13 cellular contexts compared by ENCODE assay signal in genomic region chr2:226873826-226874225, GRCh38. TPM values are rescaled to one million over a fixed set of nuclear protein-coding genes. Genes with fewer than 3 reads are reported as not detected.
A peak's percentile ranks its signal among the peaks of the same experiment; 100 is the strongest.
DNase-seq lines count a peak whose midpoint lies in the region; ATAC-seq and TF ChIP-seq lines count a peak whose summit lies in the region.
"Had no signal": no experiment of that assay in that cellular context is flagged by ENCODE, and none has a peak within 500 bp of the region (broad histone marks: within the 10 kb centered on the region; RNA-seq: fewer than 3 reads in every experiment).

No MANE protein-coding gene starts in this region.

- POLR2A ChIA-PET in T-cell (lab: Charles Lee) = no interaction called here

- ATAC-seq in SK-N-SH treated with all-trans-retinoic acid at 6 μM for 48 hours = no peak
- ATAC-seq in GM19463 (IDR thresholded peaks at IDR 0.05; ENCODE audit: unreplicated experiment) = no peak
- no peak for ATAC-seq in T-cell (replicated peaks in 1 of 4)
- no peak for ATAC-seq in GM19328 (IDR thresholded peaks at IDR 0.05; ENCODE audit: unreplicated experiment)
- ATAC-seq: body of pancreas had no signal

- H3K36me3 Mint-ChIP-seq in activated T-cell treated with anti-CD3 and anti-CD28 coated beads, Interleukin-2, amount 50 U/mL, for 24 hours (ENCODE audit: low read depth) = peaks cover 80% of the 10 kb centered on the region
- H3K36me3 Mint-ChIP-seq in T-cell = peaks cover 74% of the 10 kb centered on the region

- H3K4me1 Mint-ChIP-seq in activated T-cell treated with anti-CD3 and anti-CD28 coated beads, Interleukin-2, amount 50 U/mL, for 24 hours (ENCODE audit: low read depth) = peaks cover 36% of the 10 kb centered on the region
- H3K4me1 Mint-ChIP-seq in T-cell = peaks cover 11 to 23% (median 11%) of the 10 kb centered on the region in 3 donors

- CTCF ChIA-PET in T-cell (lab: Charles Lee) = no interaction called here

- H3K27me3 Mint-ChIP-seq in activated T-cell treated with anti-CD3 and anti-CD28 coated beads, Interleukin-2, amount 50 U/mL, for 24 hours = no peaks in the 10 kb centered on the region
- H3K27me3 Mint-ChIP-seq in T-cell = no peaks in the 10 kb centered on the region

- peak overlapping the region; percentile 23 for H3K4me3 Mint-ChIP-seq in activated T-cell treated with anti-CD3 and anti-CD28 coated beads, Interleukin-2, amount 50 U/mL, for 24 hours
- no peak overlapping the region for H3K4me3 Mint-ChIP-seq in T-cell

- peak overlapping the region; percentile 95 for H3K27ac Mint-ChIP-seq in activated T-cell treated with anti-CD3 and anti-CD28 coated beads, Interleukin-2, amount 50 U/mL, for 24 hours
- no peak overlapping the region for H3K27ac Mint-ChIP-seq in T-cell

- peaks cover 13% of the 10 kb centered on the region for H3K9me3 Mint-ChIP-seq in activated T-cell treated with anti-CD3 and anti-CD28 coated beads, Interleukin-2, amount 50 U/mL, for 24 hours
- H3K9me3 Mint-ChIP-seq in T-cell = no peaks in the 10 kb centered on the region

- DNase-seq in stimulated activated naive CD4-positive, alpha-beta T cell treated with Interleukin-2 at 50 U/mL for 16 hours (lab: John Stamatoyannopoulos, UW) = peak; percentile 35
- no peak for DNase-seq in stimulated activated naive CD4-positive, alpha-beta T cell (lab: John Stamatoyannopoulos, UW)
- peak; percentile 34 for DNase-seq in activated T-cell treated with anti-CD3 and anti-CD28 coated beads, Interleukin-2, amount 50 U/mL, for 24 hours
- DNase-seq in stimulated activated CD4-positive, alpha-beta T cell treated with anti-CD3 and anti-CD28 coated beads, Interleukin-12 subunit alpha, Interleukin-12 subunit beta, amount 100 ng/mL, for 48 hours (ENCODE audit: low read depth in 2 of 3, low spot score in 1 of 3) = peak; percentile 12 to 39 (median 20)
- no peak for DNase-seq in T-cell
- DNase-seq: activated CD8-positive, alpha-beta memory T cell treated with anti-CD3 and anti-CD28 coated beads, Interleukin-2, amount 50 U/mL, for 4 hours; body of pancreas; dorsolateral prefrontal cortex; left ventricle myocardium inferior; Right ventricle myocardium superior had no signal

TF ChIP-seq in SK-N-SH treated with all-trans-retinoic acid at 6 μM for 48 hours, 23 proteins besides CTCF, POLR2A, EP300 and RAD21:
- no peak for TF ChIP-seq ZC3H10 (CRISPR knock-in tag; IDR thresholded peaks at IDR 0.05)
- no peak for TF ChIP-seq CSDC2 (CRISPR knock-in tag; IDR thresholded peaks at IDR 0.05)
- TF ChIP-seq PATZ1 (CRISPR knock-in tag; IDR thresholded peaks at IDR 0.05; ENCODE audit: borderline replicate concordance) = no peak
- TF ChIP-seq ZFP30 (CRISPR knock-in tag; IDR thresholded peaks at IDR 0.05) = no peak
- no peak for TF ChIP-seq TCF4 (CRISPR knock-in tag; IDR thresholded peaks at IDR 0.05; ENCODE audit: borderline replicate concordance)
- no peak for TF ChIP-seq PPARA (CRISPR knock-in tag; IDR thresholded peaks at IDR 0.05; ENCODE audit: borderline replicate concordance)
- TF ChIP-seq POU6F1 (CRISPR knock-in tag; IDR thresholded peaks at IDR 0.05; ENCODE audit: borderline replicate concordance, low read depth) = no peak
- no peak for TF ChIP-seq OSR1 (CRISPR knock-in tag; IDR thresholded peaks at IDR 0.05)
- no peak for TF ChIP-seq TSHZ2 (CRISPR knock-in tag; IDR thresholded peaks at IDR 0.05)
- no peak for TF ChIP-seq RARB (CRISPR knock-in tag; IDR thresholded peaks at IDR 0.05)
- no peak for TF ChIP-seq ZNF8 (CRISPR knock-in tag; IDR thresholded peaks at IDR 0.05)

RNA-seq across cellular contexts. Expression of gene RHBDD1, which starts 38.0 kb away (rescaled TPM):
- total RNA-seq in T-cell = 10 to 100 TPM; 41.0 to 53.2 (median 47.8) TPM

Comparison
In these comparisons a context has a peak if more than half of its experiments do, and no peak if none do; other contexts are left out.
1. DNase-seq: peak in stimulated activated naive CD4-positive, alpha-beta T cell treated with Interleukin-2 at 50 U/mL for 16 hours (single experiment), activated T-cell treated with anti-CD3 and anti-CD28 coated beads, Interleukin-2, amount 50 U/mL, for 24 hours (single experiment) and stimulated activated CD4-positive, alpha-beta T cell treated with anti-CD3 and anti-CD28 coated beads, Interleukin-12 subunit alpha, Interleukin-12 subunit beta, amount 100 ng/mL, for 48 hours (3 of 3); none in stimulated activated naive CD4-positive, alpha-beta T cell (0 of 6) and T-cell (0 of 34).